ENCODE assay signal across 8 cellular contexts in the genomic region with DNA sequence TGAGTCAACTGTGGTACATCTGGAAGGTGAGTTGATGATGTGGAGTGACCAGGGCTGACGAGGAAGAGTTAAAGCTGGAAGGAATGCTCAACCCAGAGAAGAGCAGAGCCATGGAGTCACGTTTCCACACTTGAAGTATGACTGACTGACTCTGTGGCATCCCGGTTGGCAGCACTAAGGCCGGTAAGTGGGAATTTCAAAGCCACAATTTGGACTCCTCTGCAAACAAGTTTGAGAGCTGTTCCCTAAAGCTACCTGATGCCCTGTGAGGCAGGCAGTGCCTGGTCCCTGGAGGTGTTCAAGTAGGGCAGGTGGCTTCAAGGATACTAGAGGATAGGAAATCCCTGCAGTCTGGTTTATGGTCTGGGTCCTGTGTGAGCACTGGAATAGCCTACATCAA.
DNase-seq lines count a peak whose midpoint lies in the region; ATAC-seq, FAIRE-seq and TF ChIP-seq lines count a peak whose summit lies in the region.

No MANE protein-coding gene starts in this region.

- peaks cover 0 to 2% of the 10 kb centered on the region in 2 donors for H3K27me3 Mint-ChIP-seq in CD8-positive, alpha-beta memory T cell

- no peak for DNase-seq in CD8-positive, alpha-beta memory T cell
- DNase-seq in bronchial epithelial cell (ENCODE audit: low read depth) (no peak), mesendoderm (no peak), aorta (no peak), 8988T (no peak)
- no peak for DNase-seq in activated CD4-positive, alpha-beta T cell treated with anti-CD3 and anti-CD28 coated beads, Interleukin-2, amount 50 U/mL, for 4 hours

- H2BK15ac ChIP-seq in mesendoderm (replicated peaks; ENCODE audit: low read depth), result no peak overlapping the region

- peaks cover 27 to 51% (median 44%) of the 10 kb centered on the region in 3 donors for H3K4me1 Mint-ChIP-seq in CD8-positive, alpha-beta memory T cell

- H3K18ac ChIP-seq in mesendoderm (ENCODE audit: low read length), result no peak overlapping the region

- POLR2A ChIA-PET in CD8-positive, alpha-beta memory T cell (lab: Charles Lee), result interaction anchor here (1.0 kb wide), 1 partner anchor 28 kb away, joined by 3 read pairs; no protein-coding TSS in a partner anchor

- H3K4me3 Mint-ChIP-seq in CD8-positive, alpha-beta memory T cell, result peak overlapping the region; percentile 74 to 95 (median 87)

- peak overlapping the region; percentile 20 for H3K27ac ChIP-seq in CD8-positive, alpha-beta memory T cell (ENCODE audit: low read depth, low read length)
- H3K27ac ChIP-seq in HUES6 (ENCODE audit: low read depth, low read length) (peak overlapping the region; percentile 69; the same call in 1 of the 2 replicates), mesendoderm (ENCODE audit: low read depth, low read length) (no peak overlapping the region), aorta (ENCODE audit: low read depth in 1 of 2, low read length in 2 of 2) (peak overlapping the region in 1 of 2 donors; percentile 93)

- no peak for FAIRE-seq in bronchial epithelial cell (lab: Jason Lieb, UNC)

- no peak overlapping the region for H2AK5ac ChIP-seq in mesendoderm (ENCODE audit: low read length)

- H3K9me3 Mint-ChIP-seq in CD8-positive, alpha-beta memory T cell, result no peaks in the 10 kb centered on the region

- intact Hi-C loops in aorta (cut with DNase I), result loop anchor here in 1 of 2 donors (10.0 kb wide), 1 partner anchor 55 kb away; no protein-coding TSS in a partner anchor

- H3K4me3 ChIP-seq in CD8-positive, alpha-beta memory T cell (ENCODE audit: low read length), result peak overlapping the region; percentile 46
- H3K4me3 ChIP-seq in HUES6 (ENCODE audit: low read depth, low read length) (peak overlapping the region; percentile 58), bronchial epithelial cell (ENCODE audit: low read depth, low read length) (peak overlapping the region; percentile 42), mesendoderm (ENCODE audit: low read length) (no peak overlapping the region), aorta (ENCODE audit: low read length in 2 of 2) (no peak overlapping the region)

- no peaks in the 10 kb centered on the region for H3K79me2 ChIP-seq in mesendoderm (ENCODE audit: control insufficient read depth, insufficient read depth, low read length)

- H3K23ac ChIP-seq in mesendoderm (ENCODE audit: low read length), result no peak overlapping the region

- no peak overlapping the region for H2BK5ac ChIP-seq in mesendoderm (ENCODE audit: low read length)

- no peaks in the 10 kb centered on the region for H3K9me3 ChIP-seq in CD8-positive, alpha-beta memory T cell (ENCODE audit: low read length)
- no peaks in the 10 kb centered on the region for H3K9me3 ChIP-seq in HUES6 (ENCODE audit: control insufficient read depth, insufficient read depth, low read depth, low read length)
- H3K9me3 ChIP-seq in aorta (ENCODE audit: control insufficient read depth, low read length), result no peaks in the 10 kb centered on the region

- WGBS in mesendoderm (ENCODE audit: extremely low coverage, insufficient coverage, low lambda C conversion rate), result no CpG with 5 or more reads among the region's 4 CpGs
- WGBS in aorta, 2 donors, result 15 to 21% methylated on average over 4 of the region's 4 CpGs

- CTCF ChIA-PET in CD8-positive, alpha-beta memory T cell (lab: Charles Lee), result interaction anchor here (0.7 to 2.6 kb wide), 17 partner anchors 9 to 794 kb away, joined by 3 to 13 read pairs (median 4); no protein-coding TSS in a partner anchor

- no peaks in the 10 kb centered on the region for H3K79me1 ChIP-seq in mesendoderm (ENCODE audit: low read length)

- peak overlapping the region; percentile 95 for H3K56ac ChIP-seq in mesendoderm (ENCODE audit: low read length)

- no peak for TF ChIP-seq CTCF in bronchial epithelial cell (IDR thresholded peaks at IDR 0.05; ENCODE audit: insufficient read depth, low read length, severe bottlenecking)

- peaks cover 0 to 34% (median 9%) of the 10 kb centered on the region in 3 donors for H3K36me3 Mint-ChIP-seq in CD8-positive, alpha-beta memory T cell

- H4K8ac ChIP-seq in mesendoderm (ENCODE audit: low read depth, low read length), result no peak overlapping the region

- H3K9ac ChIP-seq in HUES6 (ENCODE audit: low read length) (peak overlapping the region; percentile 93), mesendoderm (ENCODE audit: low read length) (peak overlapping the region; percentile 93)

- no peak overlapping the region for H2BK120ac ChIP-seq in mesendoderm (ENCODE audit: low read depth, low read length)

- peaks cover 15% of the 10 kb centered on the region for H3K4me1 ChIP-seq in CD8-positive, alpha-beta memory T cell (ENCODE audit: insufficient read depth, low read length)
- H3K4me1 ChIP-seq in HUES6 (ENCODE audit: control insufficient read depth, insufficient read depth, low read length) (peaks cover 23% of the 10 kb centered on the region), mesendoderm (ENCODE audit: control insufficient read depth, low read depth, low read length) (peaks cover 9% of the 10 kb centered on the region), aorta (ENCODE audit: control insufficient read depth in 1 of 2, insufficient read depth in 2 of 2, low read length in 2 of 2) (no peaks in the 10 kb centered on the region)

- peak overlapping the region; percentile 91 for H3K4me2 ChIP-seq in mesendoderm (ENCODE audit: low read length)

- H3K4ac ChIP-seq in mesendoderm (ENCODE audit: low read depth, low read length), result no peak overlapping the region

- H4K5ac ChIP-seq in mesendoderm (ENCODE audit: low read length), result no peak overlapping the region

- ATAC-seq in aorta (ENCODE audit: low FRiP score), result peak; percentile 3
- no peak for ATAC-seq in GM21367 (IDR thresholded peaks at IDR 0.05; ENCODE audit: unreplicated experiment)

- H3K27ac Mint-ChIP-seq in CD8-positive, alpha-beta memory T cell, result peak overlapping the region; percentile 79 to 96 (median 92)

- H3K27me3 ChIP-seq in CD8-positive, alpha-beta memory T cell (ENCODE audit: insufficient read depth, low read length, poor library complexity, severe bottlenecking), result no peaks in the 10 kb centered on the region
- H3K27me3 ChIP-seq in HUES6 (ENCODE audit: control insufficient read depth, insufficient read depth, low read length), result peaks cover 10% of the 10 kb centered on the region
- no peaks in the 10 kb centered on the region for H3K27me3 ChIP-seq in bronchial epithelial cell (ENCODE audit: control insufficient read depth, insufficient read depth, low read length)
- no peaks in the 10 kb centered on the region for H3K27me3 ChIP-seq in mesendoderm (ENCODE audit: insufficient read depth, low read length, poor library complexity)
- no peaks in the 10 kb centered on the region for H3K27me3 ChIP-seq in aorta (ENCODE audit: control insufficient read depth in 1 of 2, insufficient read depth in 2 of 2, low read length in 1 of 2)

- H3K36me3 ChIP-seq in CD8-positive, alpha-beta memory T cell (ENCODE audit: insufficient read depth, low read length), result no peaks in the 10 kb centered on the region
- H3K36me3 ChIP-seq in HUES6 (ENCODE audit: control insufficient read depth, insufficient read depth, low read length) (peaks cover 3% of the 10 kb centered on the region; the same call in 1 of the 2 replicates), bronchial epithelial cell (ENCODE audit: control insufficient read depth, insufficient read depth, low read length) (no peaks in the 10 kb centered on the region), mesendoderm (ENCODE audit: control insufficient read depth, insufficient read depth, low read length) (no peaks in the 10 kb centered on the region), aorta (ENCODE audit: control insufficient read depth in 1 of 2, insufficient read depth in 2 of 2, low read length in 1 of 2) (no peaks in the 10 kb centered on the region)

Comparison
In these comparisons a context has a peak if more than half of its experiments do, and no peak if none do; other contexts are left out.
1. H3K4me3 ChIP-seq: peak in CD8-positive, alpha-beta memory T cell (single experiment), HUES6 (single experiment) and bronchial epithelial cell (single experiment); none in mesendoderm (single experiment) and aorta (0 of 2).